9 cellular contexts compared by ENCODE assay signal in genomic region chr11:20337526-20338154, GRCh38. TPM values are rescaled to one million over a fixed set of nuclear protein-coding genes. Genes with fewer than 3 reads are reported as not detected.
DNase-seq lines count a peak whose midpoint lies in the region; ATAC-seq and TF ChIP-seq lines count a peak whose summit lies in the region.
"Had no signal": no experiment of that assay in that cellular context is flagged by ENCODE, and none has a peak within 500 bp of the region (broad histone marks: within the 10 kb centered on the region; RNA-seq: fewer than 3 reads in every experiment).

No MANE protein-coding gene starts in this region.

- intact Hi-C loops in PC-9 (cut with micrococcal nuclease; ENCODE audit: unreplicated experiment) (loop anchor here (5.0 kb wide), 1 partner anchor 205 kb away; no protein-coding TSS in a partner anchor), natural killer cell (cut with micrococcal nuclease) (no loop called here)

- POLR2A ChIA-PET in PC-9 (lab: Charles Lee; ENCODE audit: unreplicated experiment) = no interaction called here

- CTCF ChIA-PET in PC-9 (lab: Charles Lee) = no interaction called here

- ATAC-seq in HG03025 (IDR thresholded peaks at IDR 0.05; ENCODE audit: low FRiP score, unreplicated experiment) (no peak), HG03095 (IDR thresholded peaks at IDR 0.05; ENCODE audit: unreplicated experiment) (no peak), natural killer cell (no peak)

- H2AFZ ChIP-seq in PC-9 = no peak overlapping the region

- no peaks in the 10 kb centered on the region for H3K9me3 Mint-ChIP-seq in glutamatergic neuron (ENCODE audit: unreplicated experiment)
- H3K9me3 Mint-ChIP-seq in natural killer cell = no peaks in the 10 kb centered on the region
- H3K9me3 Mint-ChIP-seq: memory B cell had no signal

- no peaks in the 10 kb centered on the region for H4K20me1 ChIP-seq in PC-9 (ENCODE audit: insufficient read depth)

- H3K27me3 Mint-ChIP-seq in glutamatergic neuron (ENCODE audit: unreplicated experiment) (peaks cover 4% of the 10 kb centered on the region), natural killer cell (ENCODE audit: low read depth in 2 of 2) (peaks cover 41 to 80% of the 10 kb centered on the region in 2 donors)

- no peaks in the 10 kb centered on the region for H3K4me1 ChIP-seq in PC-9 (replicated peaks; ENCODE audit: insufficient read depth)

- no peaks in the 10 kb centered on the region for H3K9me3 ChIP-seq in PC-9 (ENCODE audit: insufficient read depth, low read depth)

- no TSS peak for BruUV-seq in PC-9 (replicated peaks; lab: Mats Ljungman, UMichigan)

- H3K4me3 Mint-ChIP-seq in glutamatergic neuron (ENCODE audit: unreplicated experiment) (no peak overlapping the region), natural killer cell (no peak overlapping the region)
- H3K4me3 Mint-ChIP-seq: memory B cell had no signal

- no peaks in the 10 kb centered on the region for H3K9me2 ChIP-seq in PC-9 (ENCODE audit: insufficient read depth)

- H3K27ac Mint-ChIP-seq in glutamatergic neuron (ENCODE audit: unreplicated experiment) (no peak overlapping the region), natural killer cell (no peak overlapping the region)
- H3K27ac Mint-ChIP-seq: memory B cell had no signal

- TF ChIP-seq CTCF in HFF-Myc (IDR thresholded peaks at IDR 0.05; ENCODE audit: low read depth, low read length, missing control alignments) = peak; percentile 45
- TF ChIP-seq CTCF in PC-9 (conservative IDR thresholded peaks at IDR 0.05) = peak; percentile 55
- TF ChIP-seq CTCF in glutamatergic neuron (IDR thresholded peaks at IDR 0.05; ENCODE audit: partially characterized antibody, unreplicated experiment) = peak; percentile 39
- no peak for TF ChIP-seq CTCF in coronary artery (IDR thresholded peaks at IDR 0.05)
- no peak for TF ChIP-seq CTCF in natural killer cell (IDR thresholded peaks at IDR 0.05)

- H3K4me3 ChIP-seq in HFF-Myc (replicated peaks; ENCODE audit: low read depth, low read length) (no peak overlapping the region), PC-9 (no peak overlapping the region), coronary artery (no peak overlapping the region)

- H3K4me1 Mint-ChIP-seq in glutamatergic neuron (ENCODE audit: low read depth, unreplicated experiment) (peaks cover 7% of the 10 kb centered on the region), natural killer cell (no peaks in the 10 kb centered on the region)

- DNase-seq in DMS153 treated with DMSO at 0.1 percent for 48 hours (lab: John Stamatoyannopoulos, UW; ENCODE audit: unreplicated experiment) = peak; percentile 66
- no peak for DNase-seq in HFF-Myc (ENCODE audit: extremely low read depth, low read depth)
- no peak for DNase-seq in PC-9
- peak; percentile 44 for DNase-seq in glutamatergic neuron
- DNase-seq in coronary artery (ENCODE audit: low spot score) = no peak
- DNase-seq in natural killer cell = no peak

- no peak overlapping the region for H3K4me2 ChIP-seq in PC-9

- H3K36me3 ChIP-seq in PC-9 (ENCODE audit: low read depth) = no peaks in the 10 kb centered on the region

- H3F3A ChIP-seq in PC-9 (ENCODE audit: insufficient read depth, low read depth) = no peaks in the 10 kb centered on the region

- no peak overlapping the region for H3K27ac ChIP-seq in PC-9
- no peak overlapping the region for H3K27ac ChIP-seq in coronary artery

- no peaks in the 10 kb centered on the region for H3K36me3 Mint-ChIP-seq in glutamatergic neuron (ENCODE audit: unreplicated experiment)
- no peaks in the 10 kb centered on the region for H3K36me3 Mint-ChIP-seq in natural killer cell
- H3K36me3 Mint-ChIP-seq: memory B cell had no signal

- peaks cover 62% of the 10 kb centered on the region for H3K27me3 ChIP-seq in PC-9 (ENCODE audit: insufficient read depth, low read depth)

- H3K79me2 ChIP-seq in PC-9 (ENCODE audit: low read depth) = no peaks in the 10 kb centered on the region

RNA-seq across cellular contexts. Expression of gene HTATIP2, which starts 25.9 kb away (rescaled TPM):
- total RNA-seq in PC-9 (2021) (180 and 194 TPM in 2 replicates), glutamatergic neuron (ENCODE audit: unreplicated experiment) (6.2 TPM), natural killer cell (10 to 100 TPM; 16.7 to 25.6 (median 19.5) TPM)

RNA-seq across cellular contexts. Expression of gene PRMT3, which starts 49.9 kb away (rescaled TPM):
- total RNA-seq in PC-9 (2021) = 20.9 and 23.6 TPM in 2 replicates
- 11.2 TPM for total RNA-seq in glutamatergic neuron (ENCODE audit: unreplicated experiment)
- 10 to 100 TPM; 10.4 to 12.4 (median 12.1) TPM for total RNA-seq in natural killer cell

Comparison
In these comparisons a context has a peak if more than half of its experiments do, and no peak if none do; other contexts are left out.
1. DNase-seq: peak in DMS153 treated with DMSO at 0.1 percent for 48 hours (single experiment) and glutamatergic neuron (single experiment); none in HFF-Myc (single experiment), PC-9 (0 of 2), coronary artery (single experiment) and natural killer cell (single experiment).
2. CTCF ChIP-seq: peak in HFF-Myc (single experiment), PC-9 (single experiment) and glutamatergic neuron (single experiment); none in coronary artery (single experiment) and natural killer cell (single experiment).